Comparison of ENCODE assay signal across 23 cellular contexts in the genomic region with DNA sequence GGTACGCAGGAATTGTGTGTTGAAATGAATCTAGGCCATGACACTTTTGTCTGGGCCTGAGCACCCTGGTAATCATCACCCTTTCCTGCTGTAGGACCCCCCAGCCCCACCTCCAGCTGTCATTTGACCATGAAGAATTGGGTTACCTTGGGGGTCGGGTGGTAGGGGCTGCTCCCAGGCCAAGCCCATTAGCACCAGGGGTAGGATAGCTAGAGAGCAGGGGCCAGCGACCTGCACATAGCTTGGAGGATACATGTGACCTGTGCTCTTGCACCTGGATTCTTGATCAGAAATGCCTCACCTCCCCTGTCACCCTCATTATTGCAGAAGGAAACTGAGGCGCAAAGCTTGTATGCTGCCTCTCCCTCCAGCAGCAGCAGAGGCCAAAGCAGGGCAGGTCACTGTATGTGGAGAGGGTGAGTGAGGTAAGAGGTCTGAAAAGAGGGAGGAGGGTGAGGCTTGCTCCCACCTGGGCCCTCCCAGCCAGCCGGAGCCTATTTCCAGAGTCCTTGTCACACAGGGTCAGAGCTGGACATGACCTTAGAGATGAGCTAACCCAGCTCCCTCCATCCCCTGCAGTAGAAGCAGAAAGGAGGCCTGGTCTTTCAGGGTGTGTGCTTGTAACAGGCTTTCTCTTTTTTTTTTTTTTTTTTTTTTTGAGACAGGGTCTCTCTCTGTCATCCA. TPM values are rescaled to one million over a fixed set of nuclear protein-coding genes. Genes with fewer than 3 reads are reported as not detected.
"Had no signal": no experiment of that assay in that cellular context is flagged by ENCODE, and none has a peak within 500 bp of the region (broad histone marks: within the 10 kb centered on the region; RNA-seq: fewer than 3 reads in every experiment).

No MANE protein-coding gene starts in this region.

- H3K27me3 ChIP-seq: dorsolateral prefrontal cortex, heart left ventricle, right atrium auricular region, sigmoid colon, uterus had no signal

- H3K27ac ChIP-seq: sigmoid colon had no signal

- H3K36me3 ChIP-seq: heart left ventricle, right atrium auricular region, sigmoid colon, uterus had no signal

- ATAC-seq: esophagus mucosa; heart left ventricle; mucosa of descending colon; naive thymus-derived CD8-positive, alpha-beta T cell had no signal

- DNase-seq: effector CD8-positive, alpha-beta T cell; heart left ventricle; hippocampal formation; kidney glomerular epithelial cell; mucosa of descending colon; naive thymus-derived CD8-positive, alpha-beta T cell; sigmoid colon; stimulated activated CD4-positive, alpha-beta T cell treated with anti-CD3 and anti-CD28 coated beads, Interleukin-2, amount 100 ng/mL, for 48 hours; stimulated activated naive CD4-positive, alpha-beta T cell treated with Interleukin-2 at 50 U/mL for 16 hours; uterus had no signal

- H3K9me3 ChIP-seq: heart left ventricle, mucosa of descending colon, right atrium auricular region, sigmoid colon, uterus had no signal

- H3K4me3 ChIP-seq: coronary artery, dorsolateral prefrontal cortex, heart left ventricle, mucosa of descending colon, right atrium auricular region, sigmoid colon, skin epidermis, uterus had no signal

RNA-seq across cellular contexts. Expression of a gene that starts 35.3 kb away (rescaled TPM):
- total RNA-seq: frontal cortex; glomerular endothelial cell; liver; naive thymus-derived CD8-positive, alpha-beta T cell; osteocyte had no signal
- polyA plus RNA-seq: liver; naive thymus-derived CD8-positive, alpha-beta T cell; neural cell had no signal

RNA-seq across cellular contexts. Expression of a gene that starts 46.9 kb away (rescaled TPM):
- total RNA-seq: naive thymus-derived CD8-positive, alpha-beta T cell; osteocyte had no signal
- polyA plus RNA-seq: naive thymus-derived CD8-positive, alpha-beta T cell; neural cell had no signal

RNA-seq across cellular contexts. Expression of a gene that starts 52.2 kb away (rescaled TPM):
- total RNA-seq: fibroblast of lung; frontal cortex; glomerular endothelial cell; lung microvascular endothelial cell; mucosa of descending colon; naive thymus-derived CD8-positive, alpha-beta T cell; osteocyte; sigmoid colon; uterus had no signal
- polyA plus RNA-seq: fibroblast of lung; naive thymus-derived CD8-positive, alpha-beta T cell; neural cell; sigmoid colon; thymus had no signal
